9 cellular contexts compared by ENCODE assay signal in genomic region chr3:42080452-42080872, GRCh38. TPM values are rescaled to one million over a fixed set of nuclear protein-coding genes. Genes with fewer than 3 reads are reported as not detected.
DNase-seq lines count a peak whose midpoint lies in the region; ATAC-seq, FAIRE-seq and TF ChIP-seq lines count a peak whose summit lies in the region.
"Had no signal": no experiment of that assay in that cellular context is flagged by ENCODE, and none has a peak within 500 bp of the region (broad histone marks: within the 10 kb centered on the region; RNA-seq: fewer than 3 reads in every experiment).

No MANE protein-coding gene starts in this region.

- no peak overlapping the region for H3K4me3 Mint-ChIP-seq in activated naive CD8-positive, alpha-beta T cell treated with anti-CD3 and anti-CD28 coated beads for 36 hours

- H3K4me3 ChIP-seq in left ventricle myocardium inferior (no peak overlapping the region), skeletal muscle satellite cell (ENCODE audit: low read length) (peak overlapping the region; percentile 7), H7 (ENCODE audit: insufficient read depth, low read depth, low read length) (no peak overlapping the region)

- H3K27me3 ChIP-seq in left ventricle myocardium inferior (ENCODE audit: low read depth) (no peaks in the 10 kb centered on the region), skeletal muscle satellite cell (ENCODE audit: control insufficient read depth, insufficient read depth, low read length) (no peaks in the 10 kb centered on the region), H7 (ENCODE audit: control insufficient read depth, insufficient read depth, low read length) (no peaks in the 10 kb centered on the region)
- H3K27me3 ChIP-seq: neutrophil had no signal

- no peaks in the 10 kb centered on the region for H3K27me3 Mint-ChIP-seq in activated naive CD8-positive, alpha-beta T cell treated with anti-CD3 and anti-CD28 coated beads for 36 hours

- peaks cover 83% of the 10 kb centered on the region for H3K4me1 ChIP-seq in left ventricle myocardium inferior
- H3K4me1 ChIP-seq in skeletal muscle satellite cell (ENCODE audit: control insufficient read depth, insufficient read depth, low read length) = peaks cover 25% of the 10 kb centered on the region

- peak overlapping the region; percentile 78 for H3K27ac ChIP-seq in left ventricle myocardium inferior (replicated peaks)
- H3K27ac ChIP-seq: neutrophil had no signal

- DNase-seq in COLO829 (ENCODE audit: low spot score) (peak; percentile 81), HTR-8/SVneo (ENCODE audit: insufficient read length, low spot score) (peak; percentile 38), left ventricle myocardium inferior (no peak), GOT3 (lab: John Stamatoyannopoulos, UW) (no peak), H7 (no peak)
- DNase-seq in activated naive CD8-positive, alpha-beta T cell treated with anti-CD3 and anti-CD28 coated beads for 36 hours = no peak

- no peak for FAIRE-seq in HTR-8/SVneo (lab: Jason Lieb, UNC)

- H3K36me3 ChIP-seq in left ventricle myocardium inferior = no peaks in the 10 kb centered on the region
- H3K36me3 ChIP-seq in skeletal muscle satellite cell (ENCODE audit: insufficient read depth, low read length) = no peaks in the 10 kb centered on the region
- no peaks in the 10 kb centered on the region for H3K36me3 ChIP-seq in H7 (replicated peaks; ENCODE audit: control insufficient read depth, insufficient read depth, low read length)
- H3K36me3 ChIP-seq: neutrophil had no signal

- H3K27ac Mint-ChIP-seq in activated naive CD8-positive, alpha-beta T cell treated with anti-CD3 and anti-CD28 coated beads for 36 hours = peak overlapping the region; percentile 72

- peaks cover 12% of the 10 kb centered on the region for H3K9me3 ChIP-seq in left ventricle myocardium inferior (replicated peaks)
- no peaks in the 10 kb centered on the region for H3K9me3 ChIP-seq in skeletal muscle satellite cell (replicated peaks; ENCODE audit: low read length)
- H3K9me3 ChIP-seq: neutrophil had no signal

- ATAC-seq in GM21717 (IDR thresholded peaks at IDR 0.05; ENCODE audit: unreplicated experiment) = no peak

- peaks cover 53% of the 10 kb centered on the region for H3K4me1 Mint-ChIP-seq in activated naive CD8-positive, alpha-beta T cell treated with anti-CD3 and anti-CD28 coated beads for 36 hours

- H3K9me3 Mint-ChIP-seq in activated naive CD8-positive, alpha-beta T cell treated with anti-CD3 and anti-CD28 coated beads for 36 hours = peaks cover 4% of the 10 kb centered on the region

- peaks cover 16% of the 10 kb centered on the region for H3K36me3 Mint-ChIP-seq in activated naive CD8-positive, alpha-beta T cell treated with anti-CD3 and anti-CD28 coated beads for 36 hours

- H3K9ac ChIP-seq in skeletal muscle satellite cell (ENCODE audit: low read depth, low read length) = peak overlapping the region; percentile 31

- H3K4me2 ChIP-seq in skeletal muscle satellite cell (ENCODE audit: low read length) = peak overlapping the region; percentile 60

- TF ChIP-seq CTCF in left ventricle myocardium inferior (IDR thresholded peaks at IDR 0.05; ENCODE audit: borderline replicate concordance) = no peak

- intact Hi-C loops in left ventricle myocardium inferior (cut with micrococcal nuclease) = no loop called here

RNA-seq across cellular contexts. Expression of gene TRAK1, which starts 10.7 kb away (rescaled TPM):
- 10 to 100 TPM; 22.3 to 22.8 TPM for total RNA-seq in activated naive CD8-positive, alpha-beta T cell treated with anti-CD3 and anti-CD28 coated beads for 36 hours
- total RNA-seq in left ventricle myocardium inferior = 264 TPM
- total RNA-seq in skeletal muscle satellite cell (2012; rRNA removed) = 21.0 and 32.5 TPM in 2 replicates
- total RNA-seq in H7 (2014; rRNA removed; shearing (Covaris generic)) = 20.6 and 26.9 TPM in 2 replicates

Comparison
In these comparisons a context has a peak if more than half of its experiments do, and no peak if none do; other contexts are left out.
1. DNase-seq: peak in COLO829 (single experiment) and HTR-8/SVneo (single experiment); none in activated naive CD8-positive, alpha-beta T cell treated with anti-CD3 and anti-CD28 coated beads for 36 hours (single experiment), left ventricle myocardium inferior (single experiment), GOT3 (single experiment) and H7 (single experiment).